In the genomic region with DNA sequence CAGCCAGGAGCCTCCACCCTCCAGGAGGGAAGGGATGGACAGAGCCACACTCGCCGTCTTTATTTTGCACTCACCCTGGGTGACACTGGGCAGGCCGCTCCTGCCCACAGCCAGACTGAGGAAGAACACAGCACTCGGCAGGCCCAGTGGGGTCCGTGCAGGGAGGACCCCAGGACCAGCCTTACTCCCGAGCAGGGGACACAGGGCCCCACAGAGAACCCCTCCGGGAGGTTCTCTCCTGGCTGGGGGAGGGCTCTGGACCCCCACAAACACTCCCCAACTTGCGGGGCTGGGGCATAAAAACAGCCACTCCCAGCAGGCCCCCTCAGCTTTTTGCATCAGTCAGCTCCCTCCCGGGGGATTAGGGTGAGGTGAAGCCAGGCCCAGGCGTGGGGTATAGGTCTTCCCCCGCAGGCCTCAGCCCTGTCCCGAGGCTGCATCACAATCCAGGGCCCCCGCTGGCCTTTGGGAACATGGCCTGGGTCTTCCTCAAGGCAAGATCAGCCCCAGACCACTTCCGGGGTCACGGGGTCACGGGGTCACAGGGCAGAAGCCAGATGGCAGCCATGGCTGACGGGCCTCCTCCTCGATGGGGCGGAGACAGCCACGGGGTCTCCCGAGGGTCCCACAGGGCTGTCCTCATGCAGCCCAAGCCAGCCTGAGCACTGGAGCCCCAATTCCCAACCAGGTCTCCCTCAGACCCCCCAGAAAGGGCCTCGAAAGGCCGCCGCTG, we compare ENCODE assay signal across 1 cellular context.
TF ChIP-seq lines count a peak whose summit lies in the region.

No MANE protein-coding gene starts in this region.

TF ChIP-seq in endothelial cell of umbilical vein, 7 proteins besides CTCF, POLR2A, EP300 and RAD21:
- TF ChIP-seq EZH2 (IDR thresholded peaks at IDR 0.05; ENCODE audit: borderline replicate concordance, low read depth, low read length, severe bottlenecking) = no peak
- no peak for TF ChIP-seq FOS (IDR thresholded peaks at IDR 0.05; ENCODE audit: borderline replicate concordance, insufficient read depth, low read length)
- TF ChIP-seq POLR2AphosphoS5 (IDR thresholded peaks at IDR 0.05; ENCODE audit: insufficient read depth, low read depth, low read length) = peak; percentile 17
- TF ChIP-seq JUN (IDR thresholded peaks at IDR 0.05; ENCODE audit: borderline replicate concordance, insufficient read depth, insufficient read length, low read depth) = no peak
